ENCODE assay signal across 1 cellular context in genomic region chr3:156826144-156826895, GRCh38.
TF ChIP-seq lines count a peak whose summit lies in the region.

Gene LEKR1, plus strand, starts transcription at chr3:156826353. Its CDS starts 2,977 bp downstream, at chr3:156829330.

TF ChIP-seq in HEK293, 187 proteins besides CTCF, POLR2A, EP300 and RAD21 (continued from another document):
- TF ChIP-seq ZNF341 (tag by site-specific recombination; IDR thresholded peaks at IDR 0.05; ENCODE audit: low read depth): peak; percentile 89
- TF ChIP-seq GFI1B (tag by site-specific recombination; IDR thresholded peaks at IDR 0.05): no peak
- peak; percentile 98 for TF ChIP-seq ZBTB21 (tag by site-specific recombination; IDR thresholded peaks at IDR 0.05)
- no peak for TF ChIP-seq ZNF623 (tag by site-specific recombination; IDR thresholded peaks at IDR 0.05)
- no peak for TF ChIP-seq ZNF140 (tag by site-specific recombination; IDR thresholded peaks at IDR 0.05)
- 0 out of 2 replicates have a peak, but pooled peaks have one; percentile 16 for TF ChIP-seq ZNF843 (tag by site-specific recombination; IDR thresholded peaks at IDR 0.05)
- TF ChIP-seq ZNF692 (tag by site-specific recombination; IDR thresholded peaks at IDR 0.05): peak; percentile 76
- TF ChIP-seq PRDM10 (tag by site-specific recombination; IDR thresholded peaks at IDR 0.05): peak; percentile 53; the same call in 1 of the 2 replicates
- TF ChIP-seq ZNF473 (tag by site-specific recombination; IDR thresholded peaks at IDR 0.05): no peak
- TF ChIP-seq ZNF660 (tag by site-specific recombination; IDR thresholded peaks at IDR 0.05): 0 out of 2 replicates have a peak, but pooled peaks have one; percentile 12
- no peak for TF ChIP-seq ZNF529 (tag by site-specific recombination; IDR thresholded peaks at IDR 0.05; ENCODE audit: insufficient replicate concordance)
- no peak for TF ChIP-seq ZNF571 (tag by site-specific recombination; IDR thresholded peaks at IDR 0.05)
- TF ChIP-seq ZNF514 (tag by site-specific recombination; IDR thresholded peaks at IDR 0.05): no peak
- TF ChIP-seq SP2 (tag by site-specific recombination; IDR thresholded peaks at IDR 0.05): peak; percentile 79
- TF ChIP-seq KLF16 (tag by site-specific recombination; IDR thresholded peaks at IDR 0.05): peak; percentile 68
- TF ChIP-seq ZNF335 (tag by site-specific recombination; conservative IDR thresholded peaks at IDR 0.05): peak; percentile 43
- peak; percentile 39 for TF ChIP-seq SP3 (tag by site-specific recombination; IDR thresholded peaks at IDR 0.05)
TF ChIP-seq in HEK293: peak in this region for 55.
